ENCODE assay signal across 1 cellular context in genomic region chr5:107705390-107706014, GRCh38.
TF ChIP-seq lines count a peak whose summit lies in the region.

No MANE protein-coding gene starts in this region.

TF ChIP-seq in GM23338, 12 proteins besides CTCF, POLR2A, EP300 and RAD21 (continued from another document):
- no peak for TF ChIP-seq REST (IDR thresholded peaks at IDR 0.05; ENCODE audit: unreplicated experiment)
